ENCODE assay signal across 8 cellular contexts in genomic region chr14:85532570-85532969, GRCh38. TPM values are rescaled to one million over a fixed set of nuclear protein-coding genes. Genes with fewer than 3 reads are reported as not detected.
DNase-seq lines count a peak whose midpoint lies in the region; ATAC-seq and TF ChIP-seq lines count a peak whose summit lies in the region.

No MANE protein-coding gene starts in this region.

- no peaks in the 10 kb centered on the region for H3K36me3 Mint-ChIP-seq in CD8-positive, alpha-beta T cell

- no peak for DNase-seq in AG10803 (ENCODE audit: low read depth)
- DNase-seq in RWPE1 (ENCODE audit: low spot score), result no peak
- no peak for DNase-seq in fibroblast of the aortic adventitia (ENCODE audit: low read depth)
- no peak for DNase-seq in ACHN
- DNase-seq in CD8-positive, alpha-beta T cell, result no peak
- DNase-seq in activated CD4-positive, alpha-beta T cell treated with anti-CD3 and anti-CD28 coated beads, Interleukin-2, amount 50 U/mL, for 48 hours, result no peak

- no peaks in the 10 kb centered on the region for H3K27me3 ChIP-seq in parathyroid adenoma (ENCODE audit: control insufficient read depth, insufficient read depth, low read length)
- H3K27me3 ChIP-seq in CD8-positive, alpha-beta T cell (ENCODE audit: insufficient read depth, low read length), result peaks cover 5% of the 10 kb centered on the region

- H3K4me3 ChIP-seq in AG10803 (ENCODE audit: low read length) (peak overlapping the region; percentile 94), fibroblast of the aortic adventitia (ENCODE audit: low read depth, low read length) (peak overlapping the region; percentile 92), parathyroid adenoma (ENCODE audit: low read depth, low read length) (peak overlapping the region; percentile 44)
- H3K4me3 ChIP-seq in CD8-positive, alpha-beta T cell (ENCODE audit: low read depth, low read length), result no peak overlapping the region

- no peaks in the 10 kb centered on the region for H3K4me1 ChIP-seq in parathyroid adenoma
- no peaks in the 10 kb centered on the region for H3K4me1 ChIP-seq in CD8-positive, alpha-beta T cell (ENCODE audit: insufficient read depth, low read length)

- peak overlapping the region; percentile 99 for H3K27ac ChIP-seq in RWPE1
- no peak overlapping the region for H3K27ac ChIP-seq in parathyroid adenoma
- no peak overlapping the region for H3K27ac ChIP-seq in CD8-positive, alpha-beta T cell (ENCODE audit: low read depth, low read length)

- POLR2A ChIA-PET in RWPE1 (lab: Yijun Ruan, JAX; ENCODE audit: low non-redundant PET), result no interaction called here
- POLR2A ChIA-PET in CD8-positive, alpha-beta T cell (lab: Charles Lee), result no interaction called here

- H3K9me3 Mint-ChIP-seq in CD8-positive, alpha-beta T cell, result no peaks in the 10 kb centered on the region

- no peak overlapping the region for H3K9ac ChIP-seq in parathyroid adenoma

- H3K4me3 Mint-ChIP-seq in CD8-positive, alpha-beta T cell, result no peak overlapping the region

- H2AFZ ChIP-seq in parathyroid adenoma, result no peak overlapping the region

- H3K27ac Mint-ChIP-seq in CD8-positive, alpha-beta T cell, result no peak overlapping the region

- no peaks in the 10 kb centered on the region for H3K9me3 ChIP-seq in parathyroid adenoma (ENCODE audit: control insufficient read depth, low read length)
- H3K9me3 ChIP-seq in CD8-positive, alpha-beta T cell (ENCODE audit: low read length), result no peaks in the 10 kb centered on the region

- no peak for TF ChIP-seq CTCF in AG10803 (conservative IDR thresholded peaks at IDR 0.05; ENCODE audit: low read length)
- no peak for TF ChIP-seq CTCF in RWPE1 (conservative IDR thresholded peaks at IDR 0.05; ENCODE audit: low read depth)
- no peak for TF ChIP-seq CTCF in fibroblast of the aortic adventitia (IDR thresholded peaks at IDR 0.05; ENCODE audit: insufficient read depth, low read length)
- no peak for TF ChIP-seq CTCF in parathyroid adenoma (IDR thresholded peaks at IDR 0.05)
- TF ChIP-seq CTCF in CD8-positive, alpha-beta T cell (IDR thresholded peaks at IDR 0.05), result no peak

- no peaks in the 10 kb centered on the region for H3K79me2 ChIP-seq in parathyroid adenoma

- CTCF ChIA-PET in RWPE1 (lab: Yijun Ruan, JAX), result no interaction called here
- CTCF ChIA-PET in CD8-positive, alpha-beta T cell (lab: Charles Lee), result no interaction called here

- peaks cover 64% of the 10 kb centered on the region for H3K27me3 Mint-ChIP-seq in CD8-positive, alpha-beta T cell (ENCODE audit: low read depth)

- peak overlapping the region; percentile 76 for H3K4me2 ChIP-seq in parathyroid adenoma (ENCODE audit: low read length)

- H3K4me1 Mint-ChIP-seq in CD8-positive, alpha-beta T cell (ENCODE audit: low read depth), result peaks cover 7% of the 10 kb centered on the region

- no peaks in the 10 kb centered on the region for H3K36me3 ChIP-seq in parathyroid adenoma (ENCODE audit: control insufficient read depth, insufficient read depth, low read length)
- H3K36me3 ChIP-seq in CD8-positive, alpha-beta T cell (ENCODE audit: insufficient read depth, low read length), result no peaks in the 10 kb centered on the region

- intact Hi-C loops in CD8-positive, alpha-beta T cell (cut with DNase I, micrococcal nuclease), result no loop called here

- in situ Hi-C loops in ACHN (cut with HindIII; ENCODE audit: low pct_ligation_motif_present, low pct_unique_long_range_greater_than_20kb, low sequenced_read_pairs), result no loop called here

- no peak for ATAC-seq in CD8-positive, alpha-beta T cell
- ATAC-seq in HG03521 (IDR thresholded peaks at IDR 0.05; ENCODE audit: unreplicated experiment), result no peak

RNA-seq across cellular contexts. Expression of gene FLRT2, which starts 2.6 kb away (rescaled TPM):
- total RNA-seq in fibroblast of the aortic adventitia (ENCODE audit: low replicate concordance), result 48.6 and 72.3 TPM in 2 replicates
- total RNA-seq in CD8-positive, alpha-beta T cell, result not detected

Comparison
In these comparisons a context has a peak if more than half of its experiments do, and no peak if none do; other contexts are left out.
1. RNA of gene FLRT2, which starts 2.6 kb away (total RNA-seq): 48.6 to 72.3 TPM in fibroblast of the aortic adventitia; not detected in CD8-positive, alpha-beta T cell; every median in the first group is over 10 times any median in the second.